Comparison of ENCODE assay signal across 1 cellular context in the genomic region with DNA sequence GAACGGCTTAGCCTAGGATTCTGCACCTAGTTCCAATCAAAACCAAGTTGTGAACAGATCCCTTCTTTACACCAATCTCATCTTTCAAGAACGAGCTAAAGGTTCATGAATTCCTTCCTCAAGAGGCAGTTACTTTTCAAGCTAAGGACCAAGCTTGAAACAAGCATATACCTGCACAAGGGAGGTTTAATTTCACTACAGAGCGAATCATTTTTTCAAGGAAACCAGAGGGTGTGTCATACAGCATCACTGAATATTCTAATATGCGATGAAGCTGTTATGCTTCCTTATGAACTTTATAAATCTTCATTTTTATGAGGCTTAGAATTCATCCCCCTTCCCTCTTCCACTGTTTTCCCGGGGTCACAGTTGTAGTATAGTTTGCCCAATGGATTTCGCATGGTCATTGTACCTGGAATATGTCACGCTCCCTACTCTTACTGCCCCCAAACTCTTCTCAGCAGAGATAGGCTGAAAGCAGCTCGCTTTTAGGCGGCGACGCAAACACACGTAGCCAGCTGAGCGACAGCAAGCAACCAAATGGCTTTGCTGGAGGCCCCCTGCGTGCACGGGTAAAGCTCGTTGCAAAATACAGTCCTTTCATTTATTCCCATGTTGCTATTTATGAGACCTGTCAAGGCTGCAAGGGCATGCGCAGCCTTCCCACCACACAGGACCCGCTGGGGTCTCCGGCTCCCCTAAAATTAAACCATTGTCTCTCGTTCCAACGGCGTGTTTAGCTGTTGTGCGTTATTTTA.
A peak's percentile ranks its signal among the peaks of the same experiment; 100 is the strongest.
TF ChIP-seq lines count a peak whose summit lies in the region.

No MANE protein-coding gene starts in this region.

TF ChIP-seq in K562, 482 proteins besides CTCF, POLR2A, EP300 and RAD21 (continued from another document and continues in another):
- TF ChIP-seq POLR2G (IDR thresholded peaks at IDR 0.05; ENCODE audit: low read depth, low read length) (no peak), NCOA1 (IDR thresholded peaks at IDR 0.05; ENCODE audit: low read depth) (no peak), YBX1 (IDR thresholded peaks at IDR 0.05) (no peak), ZBTB17 (CRISPR knock-in tag; IDR thresholded peaks at IDR 0.05) (no peak), ZNF354B (CRISPR knock-in tag; IDR thresholded peaks at IDR 0.05) (no peak), HNRNPUL1 (IDR thresholded peaks at IDR 0.05; ENCODE audit: low read length) (no peak), MCM3 (IDR thresholded peaks at IDR 0.05) (no peak), PCBP2 (IDR thresholded peaks at IDR 0.05; ENCODE audit: low read depth, low read length, poor library complexity, severe bottlenecking) (no peak), ZC3H8 (IDR thresholded peaks at IDR 0.05) (no peak), BMI1 (IDR thresholded peaks at IDR 0.05; ENCODE audit: low read length) (no peak), ZKSCAN8 (CRISPR knock-in tag; IDR thresholded peaks at IDR 0.05) (no peak), BRD4 (IDR thresholded peaks at IDR 0.05) (no peak), MECOM (CRISPR knock-in tag; IDR thresholded peaks at IDR 0.05) (no peak), CREM (IDR thresholded peaks at IDR 0.05; ENCODE audit: low read depth) (peak; percentile 99), KAT8 (IDR thresholded peaks at IDR 0.05; ENCODE audit: low read depth) (no peak), ZNF589 (CRISPR knock-in tag; IDR thresholded peaks at IDR 0.05; ENCODE audit: low read depth) (no peak), STAT5B (CRISPR knock-in tag; IDR thresholded peaks at IDR 0.05) (no peak), KLF6 (CRISPR knock-in tag; IDR thresholded peaks at IDR 0.05; ENCODE audit: borderline replicate concordance) (no peak), ZNF239 (CRISPR knock-in tag; IDR thresholded peaks at IDR 0.05) (no peak), PHB2 (IDR thresholded peaks at IDR 0.05; ENCODE audit: low read depth) (no peak)
- TF ChIP-seq, protein P1, sequence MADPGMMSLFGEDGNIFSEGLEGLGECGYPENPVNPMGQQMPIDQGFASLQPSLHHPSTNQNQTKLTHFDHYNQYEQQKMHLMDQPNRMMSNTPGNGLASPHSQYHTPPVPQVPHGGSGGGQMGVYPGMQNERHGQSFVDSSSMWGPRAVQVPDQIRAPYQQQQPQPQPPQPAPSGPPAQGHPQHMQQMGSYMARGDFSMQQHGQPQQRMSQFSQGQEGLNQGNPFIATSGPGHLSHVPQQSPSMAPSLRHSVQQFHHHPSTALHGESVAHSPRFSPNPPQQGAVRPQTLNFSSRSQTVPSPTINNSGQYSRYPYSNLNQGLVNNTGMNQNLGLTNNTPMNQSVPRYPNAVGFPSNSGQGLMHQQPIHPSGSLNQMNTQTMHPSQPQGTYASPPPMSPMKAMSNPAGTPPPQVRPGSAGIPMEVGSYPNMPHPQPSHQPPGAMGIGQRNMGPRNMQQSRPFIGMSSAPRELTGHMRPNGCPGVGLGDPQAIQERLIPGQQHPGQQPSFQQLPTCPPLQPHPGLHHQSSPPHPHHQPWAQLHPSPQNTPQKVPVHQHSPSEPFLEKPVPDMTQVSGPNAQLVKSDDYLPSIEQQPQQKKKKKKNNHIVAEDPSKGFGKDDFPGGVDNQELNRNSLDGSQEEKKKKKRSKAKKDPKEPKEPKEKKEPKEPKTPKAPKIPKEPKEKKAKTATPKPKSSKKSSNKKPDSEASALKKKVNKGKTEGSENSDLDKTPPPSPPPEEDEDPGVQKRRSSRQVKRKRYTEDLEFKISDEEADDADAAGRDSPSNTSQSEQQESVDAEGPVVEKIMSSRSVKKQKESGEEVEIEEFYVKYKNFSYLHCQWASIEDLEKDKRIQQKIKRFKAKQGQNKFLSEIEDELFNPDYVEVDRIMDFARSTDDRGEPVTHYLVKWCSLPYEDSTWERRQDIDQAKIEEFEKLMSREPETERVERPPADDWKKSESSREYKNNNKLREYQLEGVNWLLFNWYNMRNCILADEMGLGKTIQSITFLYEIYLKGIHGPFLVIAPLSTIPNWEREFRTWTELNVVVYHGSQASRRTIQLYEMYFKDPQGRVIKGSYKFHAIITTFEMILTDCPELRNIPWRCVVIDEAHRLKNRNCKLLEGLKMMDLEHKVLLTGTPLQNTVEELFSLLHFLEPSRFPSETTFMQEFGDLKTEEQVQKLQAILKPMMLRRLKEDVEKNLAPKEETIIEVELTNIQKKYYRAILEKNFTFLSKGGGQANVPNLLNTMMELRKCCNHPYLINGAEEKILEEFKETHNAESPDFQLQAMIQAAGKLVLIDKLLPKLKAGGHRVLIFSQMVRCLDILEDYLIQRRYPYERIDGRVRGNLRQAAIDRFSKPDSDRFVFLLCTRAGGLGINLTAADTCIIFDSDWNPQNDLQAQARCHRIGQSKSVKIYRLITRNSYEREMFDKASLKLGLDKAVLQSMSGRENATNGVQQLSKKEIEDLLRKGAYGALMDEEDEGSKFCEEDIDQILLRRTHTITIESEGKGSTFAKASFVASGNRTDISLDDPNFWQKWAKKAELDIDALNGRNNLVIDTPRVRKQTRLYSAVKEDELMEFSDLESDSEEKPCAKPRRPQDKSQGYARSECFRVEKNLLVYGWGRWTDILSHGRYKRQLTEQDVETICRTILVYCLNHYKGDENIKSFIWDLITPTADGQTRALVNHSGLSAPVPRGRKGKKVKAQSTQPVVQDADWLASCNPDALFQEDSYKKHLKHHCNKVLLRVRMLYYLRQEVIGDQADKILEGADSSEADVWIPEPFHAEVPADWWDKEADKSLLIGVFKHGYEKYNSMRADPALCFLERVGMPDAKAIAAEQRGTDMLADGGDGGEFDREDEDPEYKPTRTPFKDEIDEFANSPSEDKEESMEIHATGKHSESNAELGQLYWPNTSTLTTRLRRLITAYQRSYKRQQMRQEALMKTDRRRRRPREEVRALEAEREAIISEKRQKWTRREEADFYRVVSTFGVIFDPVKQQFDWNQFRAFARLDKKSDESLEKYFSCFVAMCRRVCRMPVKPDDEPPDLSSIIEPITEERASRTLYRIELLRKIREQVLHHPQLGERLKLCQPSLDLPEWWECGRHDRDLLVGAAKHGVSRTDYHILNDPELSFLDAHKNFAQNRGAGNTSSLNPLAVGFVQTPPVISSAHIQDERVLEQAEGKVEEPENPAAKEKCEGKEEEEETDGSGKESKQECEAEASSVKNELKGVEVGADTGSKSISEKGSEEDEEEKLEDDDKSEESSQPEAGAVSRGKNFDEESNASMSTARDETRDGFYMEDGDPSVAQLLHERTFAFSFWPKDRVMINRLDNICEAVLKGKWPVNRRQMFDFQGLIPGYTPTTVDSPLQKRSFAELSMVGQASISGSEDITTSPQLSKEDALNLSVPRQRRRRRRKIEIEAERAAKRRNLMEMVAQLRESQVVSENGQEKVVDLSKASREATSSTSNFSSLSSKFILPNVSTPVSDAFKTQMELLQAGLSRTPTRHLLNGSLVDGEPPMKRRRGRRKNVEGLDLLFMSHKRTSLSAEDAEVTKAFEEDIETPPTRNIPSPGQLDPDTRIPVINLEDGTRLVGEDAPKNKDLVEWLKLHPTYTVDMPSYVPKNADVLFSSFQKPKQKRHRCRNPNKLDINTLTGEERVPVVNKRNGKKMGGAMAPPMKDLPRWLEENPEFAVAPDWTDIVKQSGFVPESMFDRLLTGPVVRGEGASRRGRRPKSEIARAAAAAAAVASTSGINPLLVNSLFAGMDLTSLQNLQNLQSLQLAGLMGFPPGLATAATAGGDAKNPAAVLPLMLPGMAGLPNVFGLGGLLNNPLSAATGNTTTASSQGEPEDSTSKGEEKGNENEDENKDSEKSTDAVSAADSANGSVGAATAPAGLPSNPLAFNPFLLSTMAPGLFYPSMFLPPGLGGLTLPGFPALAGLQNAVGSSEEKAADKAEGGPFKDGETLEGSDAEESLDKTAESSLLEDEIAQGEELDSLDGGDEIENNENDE (IDR thresholded peaks at IDR 0.05; ENCODE audit: low read depth, low read length): no peak
- TF ChIP-seq, protein P2, sequence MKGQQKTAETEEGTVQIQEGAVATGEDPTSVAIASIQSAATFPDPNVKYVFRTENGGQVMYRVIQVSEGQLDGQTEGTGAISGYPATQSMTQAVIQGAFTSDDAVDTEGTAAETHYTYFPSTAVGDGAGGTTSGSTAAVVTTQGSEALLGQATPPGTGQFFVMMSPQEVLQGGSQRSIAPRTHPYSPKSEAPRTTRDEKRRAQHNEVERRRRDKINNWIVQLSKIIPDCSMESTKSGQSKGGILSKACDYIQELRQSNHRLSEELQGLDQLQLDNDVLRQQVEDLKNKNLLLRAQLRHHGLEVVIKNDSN (CRISPR knock-in tag; IDR thresholded peaks at IDR 0.05): no peak
- TF ChIP-seq, protein P3, sequence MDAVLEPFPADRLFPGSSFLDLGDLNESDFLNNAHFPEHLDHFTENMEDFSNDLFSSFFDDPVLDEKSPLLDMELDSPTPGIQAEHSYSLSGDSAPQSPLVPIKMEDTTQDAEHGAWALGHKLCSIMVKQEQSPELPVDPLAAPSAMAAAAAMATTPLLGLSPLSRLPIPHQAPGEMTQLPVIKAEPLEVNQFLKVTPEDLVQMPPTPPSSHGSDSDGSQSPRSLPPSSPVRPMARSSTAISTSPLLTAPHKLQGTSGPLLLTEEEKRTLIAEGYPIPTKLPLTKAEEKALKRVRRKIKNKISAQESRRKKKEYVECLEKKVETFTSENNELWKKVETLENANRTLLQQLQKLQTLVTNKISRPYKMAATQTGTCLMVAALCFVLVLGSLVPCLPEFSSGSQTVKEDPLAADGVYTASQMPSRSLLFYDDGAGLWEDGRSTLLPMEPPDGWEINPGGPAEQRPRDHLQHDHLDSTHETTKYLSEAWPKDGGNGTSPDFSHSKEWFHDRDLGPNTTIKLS (IDR thresholded peaks at IDR 0.05; ENCODE audit: borderline replicate concordance, low read depth): no peak
- TF ChIP-seq, protein P4, sequence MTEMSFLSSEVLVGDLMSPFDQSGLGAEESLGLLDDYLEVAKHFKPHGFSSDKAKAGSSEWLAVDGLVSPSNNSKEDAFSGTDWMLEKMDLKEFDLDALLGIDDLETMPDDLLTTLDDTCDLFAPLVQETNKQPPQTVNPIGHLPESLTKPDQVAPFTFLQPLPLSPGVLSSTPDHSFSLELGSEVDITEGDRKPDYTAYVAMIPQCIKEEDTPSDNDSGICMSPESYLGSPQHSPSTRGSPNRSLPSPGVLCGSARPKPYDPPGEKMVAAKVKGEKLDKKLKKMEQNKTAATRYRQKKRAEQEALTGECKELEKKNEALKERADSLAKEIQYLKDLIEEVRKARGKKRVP (CRISPR knock-in tag; IDR thresholded peaks at IDR 0.05): no peak
- TF ChIP-seq, protein P5, sequence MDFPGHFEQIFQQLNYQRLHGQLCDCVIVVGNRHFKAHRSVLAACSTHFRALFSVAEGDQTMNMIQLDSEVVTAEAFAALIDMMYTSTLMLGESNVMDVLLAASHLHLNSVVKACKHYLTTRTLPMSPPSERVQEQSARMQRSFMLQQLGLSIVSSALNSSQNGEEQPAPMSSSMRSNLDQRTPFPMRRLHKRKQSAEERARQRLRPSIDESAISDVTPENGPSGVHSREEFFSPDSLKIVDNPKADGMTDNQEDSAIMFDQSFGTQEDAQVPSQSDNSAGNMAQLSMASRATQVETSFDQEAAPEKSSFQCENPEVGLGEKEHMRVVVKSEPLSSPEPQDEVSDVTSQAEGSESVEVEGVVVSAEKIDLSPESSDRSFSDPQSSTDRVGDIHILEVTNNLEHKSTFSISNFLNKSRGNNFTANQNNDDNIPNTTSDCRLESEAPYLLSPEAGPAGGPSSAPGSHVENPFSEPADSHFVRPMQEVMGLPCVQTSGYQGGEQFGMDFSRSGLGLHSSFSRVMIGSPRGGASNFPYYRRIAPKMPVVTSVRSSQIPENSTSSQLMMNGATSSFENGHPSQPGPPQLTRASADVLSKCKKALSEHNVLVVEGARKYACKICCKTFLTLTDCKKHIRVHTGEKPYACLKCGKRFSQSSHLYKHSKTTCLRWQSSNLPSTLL (IDR thresholded peaks at IDR 0.05): no peak
